3 cellular contexts compared by ENCODE assay signal in genomic region chr1:16525769-16526168, GRCh38. TPM values are rescaled to one million over a fixed set of nuclear protein-coding genes. Genes with fewer than 3 reads are reported as not detected.
"Had no signal": no experiment of that assay in that cellular context is flagged by ENCODE, and none has a peak within 500 bp of the region (broad histone marks: within the 10 kb centered on the region; RNA-seq: fewer than 3 reads in every experiment).

No MANE protein-coding gene starts in this region.

RNA-seq across cellular contexts. Expression of gene RNU1-1, which starts 11.7 kb away (rescaled TPM):
- total RNA-seq: fibroblast of villous mesenchyme had no signal
- polyA plus RNA-seq: esophagus, fibroblast of lung had no signal
